In genomic region chr1:235990376-235990795, GRCh38 we compare ENCODE assay signal across 18 cellular contexts.
DNase-seq lines count a peak whose midpoint lies in the region; ATAC-seq and TF ChIP-seq lines count a peak whose summit lies in the region.
"Had no signal": no experiment of that assay in that cellular context is flagged by ENCODE, and none has a peak within 500 bp of the region (broad histone marks: within the 10 kb centered on the region; RNA-seq: fewer than 3 reads in every experiment).

No MANE protein-coding gene starts in this region.

- CTCF ChIA-PET in BJ (lab: Yijun Ruan, JAX): interaction anchor here (1.1 kb wide), 3 partner anchors 19 to 477 kb away, joined by 3 to 5 read pairs (median 4); partner anchors contain the start of gene LYST

- peaks cover 8% of the 10 kb centered on the region for H3K36me3 ChIP-seq in BJ (ENCODE audit: control insufficient read depth, insufficient read depth, low read length)

- in situ Hi-C loops in GM13977 (cut with MboI; ENCODE audit: low pct_unique_long_range_greater_than_20kb, low sequenced_read_pairs, unreplicated experiment): no loop called here

- DNase-seq in BJ (ENCODE audit: low read depth) (peak; percentile 71), NCI-H226 (peak; percentile 64), fibroblast of mammary gland (ENCODE audit: low read depth) (peak; percentile 95), myocyte (ENCODE audit: low read depth) (peak; percentile 70), GM13977 (ENCODE audit: low spot score) (no peak)
- no peak for DNase-seq in activated CD8-positive, alpha-beta memory T cell treated with anti-CD3 and anti-CD28 coated beads, Interleukin-2, amount 50 U/mL, for 48 hours
- DNase-seq: activated naive CD8-positive, alpha-beta T cell treated with anti-CD3 and anti-CD28 coated beads for 36 hours; islet precursor cell; MM.1S; NCI-H187 treated with DMSO at 0.1 percent for 48 hours; nephron progenitor cell; NK-92 treated with Interleukin-12 subunit alpha and Interleukin-12 subunit beta, amount 100 ng/mL, for 24 hours; psoas muscle had no signal

- TF ChIP-seq CTCF in BJ (IDR thresholded peaks at IDR 0.05; ENCODE audit: insufficient read depth, low read depth, low read length) (peak; percentile 46), fibroblast of mammary gland (conservative IDR thresholded peaks at IDR 0.05; ENCODE audit: control insufficient read depth, insufficient read depth, low read depth, low read length) (peak; percentile 15), GM13977 (IDR thresholded peaks at IDR 0.05; ENCODE audit: extremely low read depth, insufficient read depth, missing control alignments) (no peak)

- H3K4me3 ChIP-seq in BJ (ENCODE audit: low read depth, low read length) (no peak overlapping the region), fibroblast of mammary gland (ENCODE audit: control insufficient read depth, low read depth, low read length) (no peak overlapping the region)
- H3K4me3 ChIP-seq: psoas muscle had no signal

- POLR2A ChIA-PET in BJ (lab: Charles Lee): interaction anchor here (0.9 kb wide), 1 partner anchor 14 kb away, joined by 4 read pairs; no protein-coding TSS in a partner anchor

- H3K27me3 ChIP-seq in BJ (ENCODE audit: control insufficient read depth, insufficient read depth, low read length): no peaks in the 10 kb centered on the region

- no peak for ATAC-seq in GM21619 (IDR thresholded peaks at IDR 0.05; ENCODE audit: unreplicated experiment)
- ATAC-seq in HG02763 (IDR thresholded peaks at IDR 0.05; ENCODE audit: unreplicated experiment): no peak
- ATAC-seq: esophagus mucosa, HepG2, WTC11 had no signal

Comparison
In these comparisons a context has a peak if more than half of its experiments do, and no peak if none do; other contexts are left out.
1. DNase-seq: peak in BJ (single experiment), NCI-H226 (single experiment), fibroblast of mammary gland (single experiment) and myocyte (single experiment); none in GM13977 (single experiment) and activated CD8-positive, alpha-beta memory T cell treated with anti-CD3 and anti-CD28 coated beads, Interleukin-2, amount 50 U/mL, for 48 hours (single experiment).